37 cellular contexts compared by ENCODE assay signal in genomic region chr14:82146846-82147245, GRCh38.
"Had no signal": no experiment of that assay in that cellular context is flagged by ENCODE, and none has a peak within 500 bp of the region (broad histone marks: within the 10 kb centered on the region; RNA-seq: fewer than 3 reads in every experiment).

No MANE protein-coding gene starts in this region.

- H3K27me3 ChIP-seq: adrenal gland, ascending aorta, body of pancreas, brain microvascular endothelial cell, breast epithelium, cardiac muscle cell had no signal

- H3K4me3 ChIP-seq: adrenal gland, ascending aorta, body of pancreas, breast epithelium, cardiac muscle cell had no signal

- ATAC-seq: activated naive CD4-positive, alpha-beta T cell treated with anti-CD3 and anti-CD28 coated beads, Interleukin-2, amount 50 U/mL, for 72 hours; activated naive CD8-positive, alpha-beta T cell treated with anti-CD3 and anti-CD28 coated beads, Interleukin-2, amount 50 U/mL, for 24 hours; activated T-cell treated with anti-CD3 and anti-CD28 coated beads, Interleukin-2, amount 50 U/mL, for 4 hours; activated T-cell treated with anti-CD3 and anti-CD28 coated beads, Interleukin-2, amount 50 U/mL, for 72 hours; activated T-helper 17 cell treated with anti-CD3 and anti-CD28 coated beads, Interleukin-2, amount 50 U/mL, for 72 hours; body of pancreas had no signal

- H3K4me1 ChIP-seq: adrenal gland, ascending aorta, body of pancreas, breast epithelium had no signal

- DNase-seq: activated effector memory CD4-positive, alpha-beta T cell treated with anti-CD3 and anti-CD28 coated beads, Interleukin-2, amount 50 U/mL, for 16 hours; activated effector memory CD4-positive, alpha-beta T cell treated with Interleukin-2 at 50 U/mL for 16 hours; activated gamma-delta T cell; activated gamma-delta T cell treated with Interleukin-2 at 50 U/mL for 16 hours; activated naive CD4-positive, alpha-beta T cell; activated naive CD4-positive, alpha-beta T cell treated with anti-CD3 and anti-CD28 coated beads for 36 hours; activated naive CD4-positive, alpha-beta T cell treated with anti-CD3 and anti-CD28 coated beads, Interleukin-2, amount 10 ng/mL, durations not matched to agents 7 days and 5 days; activated naive CD4-positive, alpha-beta T cell treated with anti-CD3 and anti-CD28 coated beads, Interleukin-2, amount 50 U/mL, for 16 hours; activated naive CD4-positive, alpha-beta T cell treated with Interleukin-2 at 50 U/mL for 16 hours; activated naive CD8-positive, alpha-beta T cell treated with anti-CD3 and anti-CD28 coated beads for 36 hours; activated naive CD8-positive, alpha-beta T cell treated with anti-CD3 and anti-CD28 coated beads, Interleukin-2, amount 10 ng/mL, durations not matched to agents 7 days and 5 days; activated naive CD8-positive, alpha-beta T cell treated with anti-CD3 and anti-CD28 coated beads, Interleukin-2, amount 50 U/mL, for 24 hours; activated T-cell treated with anti-CD3 and anti-CD28 coated beads, Interleukin-2, amount 50 U/mL, for 24 hours; activated T-cell treated with anti-CD3 and anti-CD28 coated beads, Interleukin-2, amount 50 U/mL, for 4 hours; activated T-cell treated with anti-CD3 and anti-CD28 coated beads, Interleukin-2, amount 50 U/mL, for 48 hours; activated T-cell treated with anti-CD3 and anti-CD28 coated beads, Interleukin-2, amount 50 U/mL, for 72 hours; adrenal gland; amniotic stem cell; amygdala; anterior cingulate cortex; aorta; body of pancreas; brain microvascular endothelial cell; caudate nucleus; central memory CD4-positive, alpha-beta T cell; cerebellar nuclear complex had no signal

- H3K27ac Mint-ChIP-seq: activated naive CD4-positive, alpha-beta T cell treated with anti-CD3 and anti-CD28 coated beads for 36 hours; activated naive CD4-positive, alpha-beta T cell treated with anti-CD3 and anti-CD28 coated beads, Interleukin-2, amount 10 ng/mL, durations not matched to agents 7 days and 5 days; activated naive CD4-positive, alpha-beta T cell treated with anti-CD3 and anti-CD28 coated beads, Interleukin-2, amount 50 U/mL, for 24 hours; activated naive CD4-positive, alpha-beta T cell treated with anti-CD3 and anti-CD28 coated beads, Interleukin-2, amount 50 U/mL, for 72 hours; activated naive CD8-positive, alpha-beta T cell; activated naive CD8-positive, alpha-beta T cell treated with anti-CD3 and anti-CD28 coated beads for 36 hours; activated naive CD8-positive, alpha-beta T cell treated with anti-CD3 and anti-CD28 coated beads, Interleukin-2, amount 10 ng/mL, durations not matched to agents 7 days and 5 days; activated naive CD8-positive, alpha-beta T cell treated with anti-CD3 and anti-CD28 coated beads, Interleukin-2, amount 50 U/mL, for 24 hours; activated T-cell treated with anti-CD3 and anti-CD28 coated beads, Interleukin-2, amount 50 U/mL, for 24 hours; activated T-cell treated with anti-CD3 and anti-CD28 coated beads, Interleukin-2, amount 50 U/mL, for 72 hours; activated T-helper 1 cell treated with anti-CD3 and anti-CD28 coated beads, Interleukin-12 subunit alpha, Interleukin-12 subunit beta, Interleukin-2, Interleukin-4 antibody, amounts not matched to agents 30 ng/mL and 10 ng/mL and 1 ng/mL, durations not matched to agents 14 hours and 24 hours and 36 hours; activated T-helper 17 cell treated with anti-CD3 and anti-CD28 coated beads, Interleukin-2, amount 50 U/mL, for 72 hours; activated T-helper 2 cell treated with anti-CD3 and anti-CD28 coated beads, Interferon-gamma antibody, Interleukin-2, Interleukin-4, amounts not matched to agents 10 μg/mL and 5 μg/mL and 100 μg/mL, durations not matched to agents 14 hours and 24 hours and 36 hours; brain had no signal

- H3K9me3 ChIP-seq: adrenal gland, ascending aorta, body of pancreas, breast epithelium had no signal

- H3K36me3 Mint-ChIP-seq: activated naive CD4-positive, alpha-beta T cell treated with anti-CD3 and anti-CD28 coated beads, Interleukin-2, amount 10 ng/mL, durations not matched to agents 7 days and 5 days; activated naive CD4-positive, alpha-beta T cell treated with anti-CD3 and anti-CD28 coated beads, Interleukin-2, amount 50 U/mL, for 24 hours; activated naive CD4-positive, alpha-beta T cell treated with anti-CD3 and anti-CD28 coated beads, Interleukin-2, amount 50 U/mL, for 72 hours; activated naive CD8-positive, alpha-beta T cell; activated naive CD8-positive, alpha-beta T cell treated with anti-CD3 and anti-CD28 coated beads for 36 hours; activated naive CD8-positive, alpha-beta T cell treated with anti-CD3 and anti-CD28 coated beads, Interleukin-2, amount 10 ng/mL, durations not matched to agents 7 days and 5 days; brain had no signal

- H3K9me3 Mint-ChIP-seq: activated naive CD4-positive, alpha-beta T cell treated with anti-CD3 and anti-CD28 coated beads, Interleukin-2, amount 10 ng/mL, durations not matched to agents 7 days and 5 days; activated T-helper 1 cell treated with anti-CD3 and anti-CD28 coated beads, Interleukin-12 subunit alpha, Interleukin-12 subunit beta, Interleukin-2, Interleukin-4 antibody, amounts not matched to agents 30 ng/mL and 10 ng/mL and 1 ng/mL, durations not matched to agents 14 hours and 24 hours and 36 hours; activated T-helper 17 cell treated with anti-CD3 and anti-CD28 coated beads, Interleukin-2, amount 50 U/mL, for 72 hours had no signal

- H3K27ac ChIP-seq: adrenal gland, ascending aorta, body of pancreas, brain microvascular endothelial cell, breast epithelium, cardiac muscle cell had no signal

- H3K4me3 Mint-ChIP-seq: activated naive CD4-positive, alpha-beta T cell treated with anti-CD3 and anti-CD28 coated beads for 36 hours; activated naive CD4-positive, alpha-beta T cell treated with anti-CD3 and anti-CD28 coated beads, Interleukin-2, amount 10 ng/mL, durations not matched to agents 7 days and 5 days; activated naive CD4-positive, alpha-beta T cell treated with anti-CD3 and anti-CD28 coated beads, Interleukin-2, amount 50 U/mL, for 24 hours; activated naive CD8-positive, alpha-beta T cell; activated naive CD8-positive, alpha-beta T cell treated with anti-CD3 and anti-CD28 coated beads for 36 hours; activated naive CD8-positive, alpha-beta T cell treated with anti-CD3 and anti-CD28 coated beads, Interleukin-2, amount 10 ng/mL, durations not matched to agents 7 days and 5 days; activated naive CD8-positive, alpha-beta T cell treated with anti-CD3 and anti-CD28 coated beads, Interleukin-2, amount 50 U/mL, for 24 hours; activated T-cell treated with anti-CD3 and anti-CD28 coated beads, Interleukin-2, amount 50 U/mL, for 24 hours; activated T-cell treated with anti-CD3 and anti-CD28 coated beads, Interleukin-2, amount 50 U/mL, for 4 hours; activated T-cell treated with anti-CD3 and anti-CD28 coated beads, Interleukin-2, amount 50 U/mL, for 72 hours; activated T-helper 1 cell treated with anti-CD3 and anti-CD28 coated beads, Interleukin-12 subunit alpha, Interleukin-12 subunit beta, Interleukin-2, Interleukin-4 antibody, amounts not matched to agents 30 ng/mL and 10 ng/mL and 1 ng/mL, durations not matched to agents 14 hours and 24 hours and 36 hours; activated T-helper 17 cell treated with anti-CD3 and anti-CD28 coated beads, Interleukin-2, amount 50 U/mL, for 72 hours; brain; central memory CD8-positive, alpha-beta T cell had no signal

- H3K4me1 Mint-ChIP-seq: activated naive CD4-positive, alpha-beta T cell treated with anti-CD3 and anti-CD28 coated beads, Interleukin-2, amount 10 ng/mL, durations not matched to agents 7 days and 5 days; activated naive CD4-positive, alpha-beta T cell treated with anti-CD3 and anti-CD28 coated beads, Interleukin-2, amount 50 U/mL, for 24 hours; activated naive CD8-positive, alpha-beta T cell treated with anti-CD3 and anti-CD28 coated beads for 36 hours; activated naive CD8-positive, alpha-beta T cell treated with anti-CD3 and anti-CD28 coated beads, Interleukin-2, amount 10 ng/mL, durations not matched to agents 7 days and 5 days; activated naive CD8-positive, alpha-beta T cell treated with anti-CD3 and anti-CD28 coated beads, Interleukin-2, amount 50 U/mL, for 24 hours; activated T-helper 17 cell treated with anti-CD3 and anti-CD28 coated beads, Interleukin-2, amount 50 U/mL, for 72 hours; brain; central memory CD8-positive, alpha-beta T cell had no signal

- H3K27me3 Mint-ChIP-seq: activated naive CD4-positive, alpha-beta T cell treated with anti-CD3 and anti-CD28 coated beads, Interleukin-2, amount 10 ng/mL, durations not matched to agents 7 days and 5 days; activated naive CD4-positive, alpha-beta T cell treated with anti-CD3 and anti-CD28 coated beads, Interleukin-2, amount 50 U/mL, for 24 hours; activated naive CD8-positive, alpha-beta T cell; activated naive CD8-positive, alpha-beta T cell treated with anti-CD3 and anti-CD28 coated beads for 36 hours; activated naive CD8-positive, alpha-beta T cell treated with anti-CD3 and anti-CD28 coated beads, Interleukin-2, amount 10 ng/mL, durations not matched to agents 7 days and 5 days; activated naive CD8-positive, alpha-beta T cell treated with anti-CD3 and anti-CD28 coated beads, Interleukin-2, amount 50 U/mL, for 24 hours; activated T-cell treated with anti-CD3 and anti-CD28 coated beads, Interleukin-2, amount 50 U/mL, for 24 hours; activated T-helper 17 cell treated with anti-CD3 and anti-CD28 coated beads, Interleukin-2, amount 50 U/mL, for 72 hours; brain; central memory CD8-positive, alpha-beta T cell had no signal

- H3K36me3 ChIP-seq: adrenal gland, ascending aorta, brain microvascular endothelial cell, breast epithelium, cardiac muscle cell had no signal
